ENCODE assay signal across 10 cellular contexts in the genomic region with DNA sequence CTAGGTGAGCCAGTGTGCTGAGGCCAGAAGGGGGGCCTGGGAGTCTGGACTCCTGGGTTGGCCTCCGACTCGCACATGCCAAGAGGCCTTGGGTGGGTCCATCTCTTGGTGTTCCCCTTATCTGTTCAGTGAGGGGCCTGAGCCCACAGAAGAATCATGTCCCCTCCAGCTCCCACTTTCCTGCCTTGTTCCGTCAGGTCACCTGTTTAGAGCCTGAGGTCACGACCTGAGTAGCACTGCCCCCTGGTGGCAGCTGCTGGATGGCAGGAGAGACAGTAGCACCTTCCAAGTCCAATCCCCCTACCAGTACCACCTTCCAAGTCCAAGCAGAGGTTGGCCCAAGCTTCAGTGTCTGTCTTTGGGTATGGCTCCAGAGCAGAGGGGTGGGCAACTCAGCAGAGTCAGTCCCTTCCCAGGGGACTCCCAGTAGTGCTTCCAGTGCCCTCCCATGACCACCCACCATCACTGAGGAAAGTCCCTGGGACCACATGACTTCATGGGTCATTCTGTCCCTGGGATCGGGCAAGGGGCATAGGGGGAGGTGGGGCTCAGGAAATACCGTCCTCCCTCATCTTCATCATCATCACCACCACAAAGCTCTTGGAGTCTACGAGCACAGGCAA.
DNase-seq lines count a peak whose midpoint lies in the region; ATAC-seq and TF ChIP-seq lines count a peak whose summit lies in the region.
"Had no signal": no experiment of that assay in that cellular context is flagged by ENCODE, and none has a peak within 500 bp of the region (broad histone marks: within the 10 kb centered on the region; RNA-seq: fewer than 3 reads in every experiment).

No MANE protein-coding gene starts in this region.

- no peak overlapping the region for H3K27ac ChIP-seq in fibroblast of lung (ENCODE audit: insufficient read depth, low read length)
- H3K27ac ChIP-seq: breast epithelium, suprapubic skin had no signal

- TF ChIP-seq CTCF in fibroblast of lung (conservative IDR thresholded peaks at IDR 0.05 in 1 of 2, IDR thresholded peaks at IDR 0.05 in 1 of 2; ENCODE audit: low read depth in 1 of 2, low read length in 2 of 2), result peak; percentile 9 to 11

- CTCF ChIA-PET in activated CD4-positive, alpha-beta memory T cell treated with anti-CD3 and anti-CD28 coated beads, Interleukin-2, amount 10 ng/mL, durations not matched to agents 7 days and 5 days (lab: Charles Lee), result interaction anchor here (0.8 to 2.0 kb wide), 5 partner anchors 11 to 577 kb away, joined by 3 to 5 read pairs (median 5); no protein-coding TSS in a partner anchor

- H3K4me3 ChIP-seq in fibroblast of lung (replicated peaks in 1 of 4; ENCODE audit: control extremely low read depth in 1 of 4, insufficient read depth in 1 of 4, low read depth in 3 of 4, low read length in 4 of 4), result no peak overlapping the region
- H3K4me3 ChIP-seq: breast epithelium, suprapubic skin had no signal

- no peaks in the 10 kb centered on the region for H3K27me3 ChIP-seq in fibroblast of lung (ENCODE audit: control insufficient read depth, insufficient read depth, low read length)
- H3K27me3 ChIP-seq: breast epithelium, suprapubic skin had no signal

- no peak overlapping the region for H3K4me3 Mint-ChIP-seq in activated CD4-positive, alpha-beta memory T cell treated with anti-CD3 and anti-CD28 coated beads, Interleukin-2, amount 10 ng/mL, durations not matched to agents 7 days and 5 days

- H3K9ac ChIP-seq in fibroblast of lung (ENCODE audit: insufficient read depth, low read length), result no peak overlapping the region

- H3K9me3 ChIP-seq in fibroblast of lung (ENCODE audit: control insufficient read depth, insufficient read depth, low read depth, low read length), result no peaks in the 10 kb centered on the region
- H3K9me3 ChIP-seq: breast epithelium, suprapubic skin had no signal

- no peaks in the 10 kb centered on the region for H3K4me1 ChIP-seq in fibroblast of lung (ENCODE audit: control insufficient read depth, extremely low read depth, insufficient read depth, low read length)

- H3K4me2 ChIP-seq in fibroblast of lung (ENCODE audit: extremely low read depth, insufficient read depth, low read length), result no peak overlapping the region

- H3K27me3 Mint-ChIP-seq in activated CD4-positive, alpha-beta memory T cell treated with anti-CD3 and anti-CD28 coated beads, Interleukin-2, amount 10 ng/mL, durations not matched to agents 7 days and 5 days, result peaks cover 6% of the 10 kb centered on the region

- POLR2A ChIA-PET in activated CD4-positive, alpha-beta memory T cell treated with anti-CD3 and anti-CD28 coated beads, Interleukin-2, amount 10 ng/mL, durations not matched to agents 7 days and 5 days (lab: Charles Lee), result no interaction called here

- H3K79me2 ChIP-seq in fibroblast of lung (ENCODE audit: control insufficient read depth, insufficient read depth, low read length), result no peaks in the 10 kb centered on the region

- ATAC-seq in HG03139 (IDR thresholded peaks at IDR 0.05; ENCODE audit: unreplicated experiment), result no peak

- DNase-seq in activated effector memory CD4-positive, alpha-beta T cell treated with anti-CD3 and anti-CD28 coated beads, Interleukin-2, amount 50 U/mL, for 16 hours, result peak; percentile 84
- no peak for DNase-seq in activated effector memory CD4-positive, alpha-beta T cell treated with Interleukin-2 at 50 U/mL for 16 hours
- DNase-seq in HUDEP-2 (lab: John Stamatoyannopoulos, UW; ENCODE audit: unreplicated experiment in 76 of 76) (peak in 40 of 76 experiments; percentile 1 to 52 (median 23)), fibroblast of lung (ENCODE audit: low read depth in 2 of 2) (no peak), mucosa of gallbladder (ENCODE audit: low spot score) (no peak)
- peak; percentile 65 for DNase-seq in activated CD4-positive, alpha-beta memory T cell treated with anti-CD3 and anti-CD28 coated beads, Interleukin-2, amount 10 ng/mL, durations not matched to agents 7 days and 5 days
- peak; percentile 21 to 49 for DNase-seq in stimulated activated CD4-positive, alpha-beta T cell treated with anti-CD3 and anti-CD28 coated beads, Interleukin-1b, Interleukin-23, amount 100 ng/mL, for 4 hours (ENCODE audit: low read depth in 2 of 2)

- H3K9me3 Mint-ChIP-seq in activated CD4-positive, alpha-beta memory T cell treated with anti-CD3 and anti-CD28 coated beads, Interleukin-2, amount 10 ng/mL, durations not matched to agents 7 days and 5 days, result no peaks in the 10 kb centered on the region

- no peaks in the 10 kb centered on the region for H4K20me1 ChIP-seq in fibroblast of lung (ENCODE audit: control insufficient read depth, extremely low read depth, insufficient read depth, low read length)

- no peaks in the 10 kb centered on the region for H3K36me3 Mint-ChIP-seq in activated CD4-positive, alpha-beta memory T cell treated with anti-CD3 and anti-CD28 coated beads, Interleukin-2, amount 10 ng/mL, durations not matched to agents 7 days and 5 days (ENCODE audit: low read depth)

- no peak overlapping the region for H2AFZ ChIP-seq in fibroblast of lung (ENCODE audit: low read length)

- no peaks in the 10 kb centered on the region for H3K36me3 ChIP-seq in fibroblast of lung (ENCODE audit: control insufficient read depth, insufficient read depth, low read length)
- H3K36me3 ChIP-seq: breast epithelium, suprapubic skin had no signal

- no peak overlapping the region for H3K27ac Mint-ChIP-seq in activated CD4-positive, alpha-beta memory T cell treated with anti-CD3 and anti-CD28 coated beads, Interleukin-2, amount 10 ng/mL, durations not matched to agents 7 days and 5 days

- H3K4me1 Mint-ChIP-seq in activated CD4-positive, alpha-beta memory T cell treated with anti-CD3 and anti-CD28 coated beads, Interleukin-2, amount 10 ng/mL, durations not matched to agents 7 days and 5 days, result no peaks in the 10 kb centered on the region

Comparison
In these comparisons a context has a peak if more than half of its experiments do, and no peak if none do; other contexts are left out.
1. DNase-seq: peak in activated effector memory CD4-positive, alpha-beta T cell treated with anti-CD3 and anti-CD28 coated beads, Interleukin-2, amount 50 U/mL, for 16 hours (single experiment), HUDEP-2 (40 of 76), activated CD4-positive, alpha-beta memory T cell treated with anti-CD3 and anti-CD28 coated beads, Interleukin-2, amount 10 ng/mL, durations not matched to agents 7 days and 5 days (single experiment) and stimulated activated CD4-positive, alpha-beta T cell treated with anti-CD3 and anti-CD28 coated beads, Interleukin-1b, Interleukin-23, amount 100 ng/mL, for 4 hours (2 of 2); none in activated effector memory CD4-positive, alpha-beta T cell treated with Interleukin-2 at 50 U/mL for 16 hours (single experiment), fibroblast of lung (0 of 2) and mucosa of gallbladder (single experiment).